20 cellular contexts compared by ENCODE assay signal in genomic region chr21:33061233-33061632, GRCh38. TPM values are rescaled to one million over a fixed set of nuclear protein-coding genes. Genes with fewer than 3 reads are reported as not detected.
A peak's percentile ranks its signal among the peaks of the same experiment; 100 is the strongest.
DNase-seq lines count a peak whose midpoint lies in the region; ATAC-seq and TF ChIP-seq lines count a peak whose summit lies in the region.
"Had no signal": no experiment of that assay in that cellular context is flagged by ENCODE, and none has a peak within 500 bp of the region (broad histone marks: within the 10 kb centered on the region; RNA-seq: fewer than 3 reads in every experiment).

No MANE protein-coding gene starts in this region.

- H3K4me3 ChIP-seq in BLaER1 treated with 17β-estradiol and CSF1 and Interleukin-3, amounts not matched to agents 10 nM and 100 nM, result no peak overlapping the region
- H3K4me3 ChIP-seq in HEK293 (ENCODE audit: low read depth, low read length), result no peak overlapping the region
- H3K4me3 ChIP-seq in neutrophil (ENCODE audit: low read depth in 1 of 2, low read length in 1 of 2), result no peak overlapping the region
- H3K4me3 ChIP-seq: GM12878 had no signal

- H3K9me3 ChIP-seq in BLaER1 treated with 17β-estradiol and CSF1 and Interleukin-3, amounts not matched to agents 10 nM and 100 nM (replicated peaks in 1 of 11), result no peaks in the 10 kb centered on the region
- H3K9me3 ChIP-seq in HEK293 (ENCODE audit: control insufficient read depth, insufficient read depth, low read depth, low read length) (no peaks in the 10 kb centered on the region), neutrophil (no peaks in the 10 kb centered on the region)
- H3K9me3 ChIP-seq: BE2C, Caco-2 had no signal

- H4K20me1 ChIP-seq in BLaER1 treated with 17β-estradiol and CSF1 and Interleukin-3, amounts not matched to agents 10 nM and 100 nM, result no peaks in the 10 kb centered on the region

- peak overlapping the region in 9 of 11 experiments; percentile 14 to 86 (median 80); a peak in 14 of 22 replicates for H3K27ac ChIP-seq in BLaER1 treated with 17β-estradiol and CSF1 and Interleukin-3, amounts not matched to agents 10 nM and 100 nM
- H3K27ac ChIP-seq in HEK293 (ENCODE audit: extremely low read depth, low read depth, low read length), result no peak overlapping the region
- H3K27ac ChIP-seq in neutrophil, result peak overlapping the region; percentile 87

- peaks cover 59% of the 10 kb centered on the region for H3K27me3 Mint-ChIP-seq in WTC11 (ENCODE audit: low read depth)

- H3K36me3 ChIP-seq in BLaER1 treated with 17β-estradiol and CSF1 and Interleukin-3, amounts not matched to agents 10 nM and 100 nM, result no peaks in the 10 kb centered on the region
- H3K36me3 ChIP-seq in HEK293 (ENCODE audit: control insufficient read depth in 2 of 2, insufficient read depth in 1 of 2, low read length in 2 of 2) (no peaks in the 10 kb centered on the region), neutrophil (no peaks in the 10 kb centered on the region)
- H3K36me3 ChIP-seq: BE2C had no signal

- no peak for DNase-seq in WTC11 (ENCODE audit: low spot score)
- DNase-seq in GM10248 (ENCODE audit: extremely low spot score), result no peak
- DNase-seq in NCI-H524 (lab: John Stamatoyannopoulos, UW), result no peak
- no peak for DNase-seq in NCI-H2196 (lab: John Stamatoyannopoulos, UW; ENCODE audit: unreplicated experiment)
- DNase-seq: 8988T; ACHN; BE2C; C1 segment of cervical spinal cord; Caco-2; Calu3; CD4-positive, alpha-beta T cell; CD8-positive, alpha-beta T cell; DMS79 treated with DMSO at 0.1 percent for 48 hours; GF-D8 had no signal

- H3K4me2 ChIP-seq in BLaER1 treated with 17β-estradiol and CSF1 and Interleukin-3, amounts not matched to agents 10 nM and 100 nM, result peak overlapping the region in 10 of 11 experiments; percentile 4 to 89 (median 84); a peak in 17 of 22 replicates

- H3K27me3 ChIP-seq in BLaER1 treated with 17β-estradiol and CSF1 and Interleukin-3, amounts not matched to agents 10 nM and 100 nM, result peaks cover 0 to 4% (median 0%) of the 10 kb centered on the region in 11 experiments; a peak in 1 of 22 replicates
- no peaks in the 10 kb centered on the region for H3K27me3 ChIP-seq in neutrophil

- ATAC-seq in WTC11 (no peak), GM18517 (IDR thresholded peaks at IDR 0.05; ENCODE audit: unreplicated experiment) (no peak)
- ATAC-seq: CD8-positive, alpha-beta T cell; GM12878 had no signal

- H3K4me1 Mint-ChIP-seq in WTC11, result peaks cover 17% of the 10 kb centered on the region

- no peak overlapping the region; a peak in 1 of 22 replicates for H3K9ac ChIP-seq in BLaER1 treated with 17β-estradiol and CSF1 and Interleukin-3, amounts not matched to agents 10 nM and 100 nM

- no peaks in the 10 kb centered on the region for H3K9me3 Mint-ChIP-seq in WTC11
- H3K9me3 Mint-ChIP-seq: CD4-positive, alpha-beta T cell; CD8-positive, alpha-beta T cell had no signal

- H3K27ac Mint-ChIP-seq in WTC11, result no peak overlapping the region
- H3K27ac Mint-ChIP-seq: CD4-positive, alpha-beta T cell; CD8-positive, alpha-beta T cell had no signal

- peaks cover 74 to 98% (median 86%) of the 10 kb centered on the region in 10 experiments for H3K4me1 ChIP-seq in BLaER1 treated with 17β-estradiol and CSF1 and Interleukin-3, amounts not matched to agents 10 nM and 100 nM
- H3K4me1 ChIP-seq in HEK293 (ENCODE audit: control insufficient read depth, insufficient read depth, low read length) (peaks cover 3% of the 10 kb centered on the region; the same call in 1 of the 2 replicates), neutrophil (ENCODE audit: control insufficient read depth in 1 of 2, insufficient read depth in 1 of 2, low read depth in 1 of 2, low read length in 1 of 2) (peaks cover 96 to 98% of the 10 kb centered on the region in 2 experiments)
- H3K4me1 ChIP-seq: BE2C, Caco-2 had no signal

- H3K4me3 Mint-ChIP-seq in WTC11, result no peak overlapping the region
- H3K4me3 Mint-ChIP-seq: CD4-positive, alpha-beta T cell; CD8-positive, alpha-beta T cell had no signal

- TF ChIP-seq CTCF in HEK293 (tag by site-specific recombination; IDR thresholded peaks at IDR 0.05) (no peak), WTC11 (IDR thresholded peaks at IDR 0.05) (no peak), neutrophil (IDR thresholded peaks at IDR 0.05) (no peak), GM10248 (IDR thresholded peaks at IDR 0.05; ENCODE audit: control extremely low read depth, extremely low read depth, low read depth, missing control alignments) (no peak)

- POLR2A ChIA-PET in HEK293 (lab: Yijun Ruan, JAX) (no interaction called here), WTC11 (lab: Charles Lee) (no interaction called here), GM10248 (lab: Yijun Ruan, JAX) (no interaction called here)

- CTCF ChIA-PET in HEK293 (lab: Yijun Ruan, JAX) (interaction anchor here (0.9 kb wide), 1 partner anchor 121 kb away, joined by 3 read pairs; no protein-coding TSS in a partner anchor), WTC11 (lab: Charles Lee) (no interaction called here), GM10248 (lab: Yijun Ruan, JAX) (interaction anchor here (1.6 to 2.9 kb wide), 2 partner anchors 26 to 66 kb away, joined by 3 to 11 read pairs; no protein-coding TSS in a partner anchor)

- no peaks in the 10 kb centered on the region for H3K36me3 Mint-ChIP-seq in WTC11
- H3K36me3 Mint-ChIP-seq: CD8-positive, alpha-beta T cell had no signal

TF ChIP-seq in HEK293, 187 proteins besides CTCF, POLR2A, EP300 and RAD21:
- peak; percentile 72 for TF ChIP-seq ZNF121 (tag by site-specific recombination; IDR thresholded peaks at IDR 0.05)
- TF ChIP-seq ZNF184 (tag by site-specific recombination; IDR thresholded peaks at IDR 0.05), result no peak

TF ChIP-seq in WTC11, 78 proteins besides CTCF, POLR2A, EP300 and RAD21:
- TF ChIP-seq USF1 (CRISPR knock-in tag; IDR thresholded peaks at IDR 0.05) (no peak), ZNF121 (CRISPR knock-in tag; IDR thresholded peaks at IDR 0.05) (peak; percentile 56; the same call in 1 of the 2 replicates)
TF ChIP-seq in WTC11: peak in this region for 1.

RNA-seq across cellular contexts. Expression of gene OLIG1, which starts 8.7 kb away (rescaled TPM):
- total RNA-seq in WTC11 (2021), result 2.1 to 2.4 TPM (median 2.2 TPM) in 3 replicates
- total RNA-seq: A673; Caco-2; Calu3; CD4-positive, alpha-beta T cell; CD8-positive, alpha-beta T cell; GM12878 had no signal

RNA-seq across cellular contexts. Expression of gene OLIG2, which starts 35.5 kb away (rescaled TPM):
- total RNA-seq in WTC11 (2021), result 0.60 to 0.79 TPM (median 0.71 TPM) in 3 replicates
- total RNA-seq: A673; Caco-2; Calu3; CD4-positive, alpha-beta T cell; CD8-positive, alpha-beta T cell; GM12878 had no signal
